In genomic region chr7:104987403-104987802, GRCh38 we compare ENCODE assay signal across 7 cellular contexts. TPM values are rescaled to one million over a fixed set of nuclear protein-coding genes. Genes with fewer than 3 reads are reported as not detected.
DNase-seq lines count a peak whose midpoint lies in the region; ATAC-seq and TF ChIP-seq lines count a peak whose summit lies in the region.
"Not testable (repeated sequence)": the region's sequence is repeated elsewhere in the genome, so short reads cannot be mapped to it uniquely, and the experiment has no call there.

No MANE protein-coding gene starts in this region.

- not testable (repeated sequence) for H3K27me3 ChIP-seq in CD4-positive, alpha-beta T cell (ENCODE audit: control insufficient read depth, insufficient read depth, low read length); mucosa of stomach (ENCODE audit: control insufficient read depth, insufficient read depth, low read length); stomach

- peaks cover 52% of the 10 kb centered on the region for H3K4me1 ChIP-seq in mucosa of stomach (ENCODE audit: control insufficient read depth, insufficient read depth, low read length)
- H3K4me1 ChIP-seq in stomach = peaks cover 9 to 65% (median 29%) of the 10 kb centered on the region in 4 donors

- H3K27ac Mint-ChIP-seq in CD4-positive, alpha-beta T cell = peak overlapping the region; percentile 99
- H3K27ac Mint-ChIP-seq in IgD-negative memory B cell (peak overlapping the region in 2 of 3 donors; percentile 84 to 92), WTC11 (peak overlapping the region; percentile 51; the same call in 1 of the 2 replicates)
- peak overlapping the region; percentile 83 for H3K27ac Mint-ChIP-seq in activated naive CD4-positive, alpha-beta T cell treated with anti-CD3 and anti-CD28 coated beads, Interleukin-2, amount 50 U/mL, for 24 hours

- CTCF ChIA-PET in CD4-positive, alpha-beta T cell (lab: Charles Lee) = interaction anchor here (1.0 to 1.5 kb wide), 3 partner anchors 23 to 54 kb away, joined by 3 to 7 read pairs (median 4); partner anchors contain the start of gene KMT2E
- CTCF ChIA-PET in WTC11 (lab: Charles Lee) = interaction anchor here (1.1 kb wide), 1 partner anchor 26 kb away, joined by 4 read pairs; no protein-coding TSS in a partner anchor

- not testable (repeated sequence) for H3K36me3 ChIP-seq in mucosa of stomach (ENCODE audit: control insufficient read depth, insufficient read depth, low read length)
- H3K36me3 ChIP-seq in stomach = peaks cover 8 to 15% (median 13%) of the 10 kb centered on the region in 4 donors

- intact Hi-C loops in CD4-positive, alpha-beta T cell (cut with DNase I, micrococcal nuclease); stomach (cut with DNase I; ENCODE audit: low total_unique reads): not testable (repeated sequence)

- H3K4me1 Mint-ChIP-seq in CD4-positive, alpha-beta T cell (ENCODE audit: low read depth) = peaks cover 54% of the 10 kb centered on the region
- H3K4me1 Mint-ChIP-seq in IgD-negative memory B cell (peaks cover 44 to 49% (median 44%) of the 10 kb centered on the region in 3 donors), WTC11 (peaks cover 46% of the 10 kb centered on the region)
- peaks cover 45% of the 10 kb centered on the region for H3K4me1 Mint-ChIP-seq in activated naive CD4-positive, alpha-beta T cell treated with anti-CD3 and anti-CD28 coated beads, Interleukin-2, amount 50 U/mL, for 24 hours

- H3K36me3 Mint-ChIP-seq in CD4-positive, alpha-beta T cell (ENCODE audit: low read depth) = peaks cover 36% of the 10 kb centered on the region
- not testable (repeated sequence) for H3K36me3 Mint-ChIP-seq in IgD-negative memory B cell; WTC11; activated naive CD4-positive, alpha-beta T cell treated with anti-CD3 and anti-CD28 coated beads, Interleukin-2, amount 50 U/mL, for 24 hours

- ATAC-seq in CD4-positive, alpha-beta T cell (ENCODE audit: poor library complexity); WTC11: not testable (repeated sequence)

- TF ChIP-seq EP300 in stomach (IDR thresholded peaks at IDR 0.05) = not testable (repeated sequence)

- not testable (repeated sequence) for H3K27me3 Mint-ChIP-seq in CD4-positive, alpha-beta T cell; IgD-negative memory B cell; WTC11 (ENCODE audit: low read depth); activated naive CD4-positive, alpha-beta T cell treated with anti-CD3 and anti-CD28 coated beads, Interleukin-2, amount 50 U/mL, for 24 hours

- not testable (repeated sequence) for H3K9me3 Mint-ChIP-seq in CD4-positive, alpha-beta T cell; IgD-negative memory B cell; WTC11; activated naive CD4-positive, alpha-beta T cell treated with anti-CD3 and anti-CD28 coated beads, Interleukin-2, amount 50 U/mL, for 24 hours

- DNase-seq in CD4-positive, alpha-beta T cell; WTC11 (ENCODE audit: low spot score); coronary artery (ENCODE audit: low spot score); stomach: not testable (repeated sequence)

- peak overlapping the region; percentile 28 for H3K9ac ChIP-seq in mucosa of stomach (ENCODE audit: low read length)

- WGBS in stomach, 5 donors = 73 to 81% (median 75%) methylated on average over 14 of the region's 14 CpGs

- not testable (repeated sequence) for H3K27ac ChIP-seq in CD4-positive, alpha-beta T cell (ENCODE audit: low read depth, low read length)
- peak overlapping the region; percentile 2 to 27 for H3K27ac ChIP-seq in coronary artery
- peak overlapping the region in 4 of 5 donors; percentile 20 to 99 (median 66) for H3K27ac ChIP-seq in stomach

- H3K9me3 ChIP-seq in CD4-positive, alpha-beta T cell (ENCODE audit: control insufficient read depth, low read length); mucosa of stomach (ENCODE audit: control insufficient read depth, low read length); stomach: not testable (repeated sequence)

- not testable (repeated sequence) for H3K4me3 Mint-ChIP-seq in CD4-positive, alpha-beta T cell; WTC11; activated naive CD4-positive, alpha-beta T cell treated with anti-CD3 and anti-CD28 coated beads, Interleukin-2, amount 50 U/mL, for 24 hours
- peak overlapping the region in 1 of 4 donors; percentile 27 for H3K4me3 Mint-ChIP-seq in IgD-negative memory B cell

- not testable (repeated sequence) for TF ChIP-seq POLR2A in stomach (IDR thresholded peaks at IDR 0.05)

- POLR2A ChIA-PET in CD4-positive, alpha-beta T cell (lab: Charles Lee) = interaction anchor here (1.2 to 10.9 kb wide), 2 partner anchors 26 to 44 kb away, joined by 3 to 560 read pairs; partner anchors contain the start of gene KMT2E
- POLR2A ChIA-PET in WTC11 (lab: Charles Lee) = interaction anchor here (0.7 to 1.0 kb wide), 2 partner anchors 28 to 83 kb away, joined by 3 read pairs; no protein-coding TSS in a partner anchor

- not testable (repeated sequence) for TF ChIP-seq CTCF in CD4-positive, alpha-beta T cell (IDR thresholded peaks at IDR 0.05); WTC11 (IDR thresholded peaks at IDR 0.05); coronary artery (IDR thresholded peaks at IDR 0.05); stomach (IDR thresholded peaks at IDR 0.05)

- H3K4me3 ChIP-seq in coronary artery; mucosa of stomach (ENCODE audit: low read length); stomach: not testable (repeated sequence)

RNA-seq across cellular contexts. Expression of gene KMT2E, which starts 26.6 kb away (rescaled TPM):
- total RNA-seq in CD4-positive, alpha-beta T cell = 100 to 1,000 TPM; 295 to 296 TPM
- 239 TPM for polyA plus RNA-seq in IgD-negative memory B cell
- 51.4 to 52.3 TPM (median 51.8 TPM) in 3 replicates for total RNA-seq in WTC11 (2021)
- 100 to 1,000 TPM in 2 of 5 donors, 10 to 100 TPM in 3; 64.8 to 330 (median 93.9) TPM for total RNA-seq in stomach
- polyA plus RNA-seq in stomach = 10 to 100 TPM in 2 of 3 donors, 1 to 10 TPM in 1; 9.4 to 12.5 (median 11.9) TPM
